Comparison of ENCODE assay signal across 8 cellular contexts in genomic region chr7:7182156-7183060, GRCh38. TPM values are rescaled to one million over a fixed set of nuclear protein-coding genes. Genes with fewer than 3 reads are reported as not detected.
DNase-seq lines count a peak whose midpoint lies in the region; ATAC-seq and TF ChIP-seq lines count a peak whose summit lies in the region.

Gene C1GALT1, plus strand, starts transcription at chr7:7182544. Its CDS starts 51,776 bp downstream, at chr7:7234320.

- H3K27ac ChIP-seq in SK-N-MC (peak within 1 kb of the TSS; percentile 25; the same call in 1 of the 2 replicates), suprapubic skin (peak within 1 kb of the TSS; percentile 94)

- TF ChIP-seq POLR2A in NB4 (IDR thresholded peaks at IDR 0.05; ENCODE audit: extremely low read depth, insufficient read length) (peak; percentile 97), suprapubic skin (IDR thresholded peaks at IDR 0.05) (peak in 1 of 2 donors; percentile 79)

- H3K36me3 ChIP-seq in SK-N-MC (ENCODE audit: insufficient read depth, low read length) = no peaks in the 10 kb centered on the region
- H3K36me3 ChIP-seq in suprapubic skin = no peaks in the 10 kb centered on the region

- TF ChIP-seq CTCF in GM10248 (IDR thresholded peaks at IDR 0.05; ENCODE audit: control extremely low read depth, extremely low read depth, low read depth, missing control alignments) = peak; percentile 49
- peak; percentile 35 for TF ChIP-seq CTCF in NB4 (IDR thresholded peaks at IDR 0.05; ENCODE audit: low read depth, low read length)
- peak; percentile 32 to 43 for TF ChIP-seq CTCF in suprapubic skin (IDR thresholded peaks at IDR 0.05)

- CTCF ChIA-PET in GM10248 (lab: Yijun Ruan, JAX) = interaction anchor here (1.1 to 1.6 kb wide), 10 partner anchors 9 to 394 kb away, joined by 3 to 5 read pairs (median 4); no protein-coding TSS in a partner anchor

- ATAC-seq in HG02571 (IDR thresholded peaks at IDR 0.05; ENCODE audit: unreplicated experiment) = peak; percentile 80

- DNase-seq in GM10248 (ENCODE audit: extremely low spot score) (peak; percentile 94), NB4 (ENCODE audit: low read depth) (peak; percentile 100), SK-N-MC (ENCODE audit: low read depth, low spot score) (peak; percentile 87), globus pallidus (ENCODE audit: low spot score) (peak; percentile 98), nucleus accumbens (lab: John Stamatoyannopoulos, UW) (peak; percentile 72 to 98 (median 96)), suprapubic skin (ENCODE audit: low spot score in 2 of 2) (peak; percentile 97 to 98)
- peak; percentile 99 for DNase-seq in activated naive CD4-positive, alpha-beta T cell treated with anti-CD3 and anti-CD28 coated beads, Interleukin-2, amount 50 U/mL, for 16 hours

- peak within 1 kb of the TSS; percentile 80 for H3K9ac ChIP-seq in SK-N-MC (ENCODE audit: insufficient read length)

- POLR2A ChIA-PET in GM10248 (lab: Yijun Ruan, JAX) = interaction anchor here (0.6 kb wide), 1 partner anchor 77 kb away, joined by 5 read pairs; no protein-coding TSS in a partner anchor

- no peaks in the 10 kb centered on the region for H3K9me3 ChIP-seq in SK-N-MC (ENCODE audit: low read depth, low read length)
- H3K9me3 ChIP-seq in suprapubic skin = no peaks in the 10 kb centered on the region

- no peak for TF ChIP-seq EP300 in suprapubic skin (IDR thresholded peaks at IDR 0.05)

- no peaks in the 10 kb centered on the region for H3K27me3 ChIP-seq in suprapubic skin

- under 1% methylated on average over 17 of the region's 82 CpGs for WGBS in suprapubic skin

- peaks cover 35% of the 10 kb centered on the region for H3K4me1 ChIP-seq in suprapubic skin

- H3K4me3 ChIP-seq in NB4 (ENCODE audit: low read depth, low read length) = peak within 1 kb of the TSS; percentile 92
- H3K4me3 ChIP-seq in SK-N-MC = peak within 1 kb of the TSS; percentile 77
- H3K4me3 ChIP-seq in suprapubic skin = peak within 1 kb of the TSS; percentile 77

RNA-seq across cellular contexts. Expression of gene C1GALT1, which starts in this region (rescaled TPM):
- total RNA-seq in suprapubic skin = 10 to 100 TPM; 13.3 to 65.0 (median 30.3) TPM

Comparison
In these comparisons a context has a peak if more than half of its experiments do, and no peak if none do; other contexts are left out.
1. Peak in every context shown above with its lines: DNase-seq, ATAC-seq, H3K4me3 ChIP-seq and H3K27ac ChIP-seq.